In the genomic region with DNA sequence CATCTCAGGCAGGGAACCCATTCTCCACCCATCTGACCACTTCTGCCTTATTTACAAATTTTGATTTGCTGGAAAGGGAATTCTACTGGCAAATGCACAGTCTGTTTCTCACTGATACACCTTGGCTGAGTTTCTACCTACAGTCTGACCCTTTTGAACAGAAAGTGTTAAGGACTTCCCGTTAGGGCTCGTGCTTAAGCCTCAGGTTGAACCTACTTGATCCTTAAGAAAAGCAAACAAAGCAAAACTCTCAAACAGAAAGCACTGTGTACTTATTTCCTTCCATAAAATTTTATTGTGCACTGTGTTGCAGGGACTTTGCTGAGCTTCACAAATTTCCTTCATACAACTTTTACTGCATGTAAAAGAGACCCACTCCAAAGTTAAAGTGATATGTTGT, we compare ENCODE assay signal across 15 cellular contexts.
A peak's percentile ranks its signal among the peaks of the same experiment; 100 is the strongest.
DNase-seq lines count a peak whose midpoint lies in the region; ATAC-seq and TF ChIP-seq lines count a peak whose summit lies in the region.
"Had no signal": no experiment of that assay in that cellular context is flagged by ENCODE, and none has a peak within 500 bp of the region (broad histone marks: within the 10 kb centered on the region; RNA-seq: fewer than 3 reads in every experiment).

No MANE protein-coding gene starts in this region.

- no peaks in the 10 kb centered on the region for H3K36me3 ChIP-seq in HUES48 (ENCODE audit: control insufficient read depth, insufficient read depth, low read length)
- no peaks in the 10 kb centered on the region for H3K36me3 ChIP-seq in colonic mucosa
- no peaks in the 10 kb centered on the region for H3K36me3 ChIP-seq in left lung
- H3K36me3 ChIP-seq in upper lobe of left lung = no peaks in the 10 kb centered on the region
- no peaks in the 10 kb centered on the region for H3K36me3 ChIP-seq in neural progenitor cell
- H3K36me3 ChIP-seq: BE2C had no signal

- no peaks in the 10 kb centered on the region for H4K20me1 ChIP-seq in neural progenitor cell (ENCODE audit: low read depth)

- H3K79me2 ChIP-seq in neural progenitor cell (ENCODE audit: low read depth) = no peaks in the 10 kb centered on the region

- H3K27ac ChIP-seq in HUES48 (ENCODE audit: low read depth, low read length) (no peak overlapping the region), colonic mucosa (no peak overlapping the region), left lung (peak overlapping the region in 1 of 2 donors; percentile 46), upper lobe of left lung (no peak overlapping the region), neural progenitor cell (no peak overlapping the region)
- H3K27ac ChIP-seq: A549, C4-2B, HL-60 had no signal

- peaks cover 4% of the 10 kb centered on the region for H3K9me3 Mint-ChIP-seq in neural progenitor cell

- no peak overlapping the region for H2AFZ ChIP-seq in neural progenitor cell (replicated peaks)

- no peak overlapping the region for H3K9ac ChIP-seq in HUES48 (ENCODE audit: low read depth, low read length)
- H3K9ac ChIP-seq in colonic mucosa (ENCODE audit: low read depth in 2 of 2, low read length in 2 of 2) = no peak overlapping the region
- no peak overlapping the region for H3K9ac ChIP-seq in neural progenitor cell

- 51 to 61% methylated on average over 2 of the region's 2 CpGs for WGBS in upper lobe of left lung, 2 donors

- ATAC-seq in left lung = peak; percentile 95
- peak; percentile 24 to 70 for ATAC-seq in upper lobe of left lung (ENCODE audit: low FRiP score in 2 of 2)
- ATAC-seq: A549, HCT116 had no signal

- H3K4me1 Mint-ChIP-seq in neural progenitor cell = peaks cover 4% of the 10 kb centered on the region
- H3K4me1 Mint-ChIP-seq: CD4-positive, alpha-beta memory T cell had no signal

- no peaks in the 10 kb centered on the region for H3K9me3 ChIP-seq in HUES48 (ENCODE audit: control insufficient read depth, insufficient read depth, low read length)
- no peaks in the 10 kb centered on the region for H3K9me3 ChIP-seq in colonic mucosa
- no peaks in the 10 kb centered on the region for H3K9me3 ChIP-seq in left lung
- no peaks in the 10 kb centered on the region for H3K9me3 ChIP-seq in upper lobe of left lung
- H3K9me3 ChIP-seq in neural progenitor cell (ENCODE audit: low read depth) = no peaks in the 10 kb centered on the region
- H3K9me3 ChIP-seq: BE2C had no signal

- no peak for TF ChIP-seq POLR2A in upper lobe of left lung (IDR thresholded peaks at IDR 0.05)

- peak in 1 of 4 donors; percentile 87 for TF ChIP-seq EP300 in upper lobe of left lung (IDR thresholded peaks at IDR 0.05)

- H3K4me3 Mint-ChIP-seq in neural progenitor cell = no peak overlapping the region
- H3K4me3 Mint-ChIP-seq: CD4-positive, alpha-beta memory T cell had no signal

- TF ChIP-seq CTCF in colonic mucosa (IDR thresholded peaks at IDR 0.05) (no peak), left lung (IDR thresholded peaks at IDR 0.05) (no peak), upper lobe of left lung (IDR thresholded peaks at IDR 0.05) (no peak), neural progenitor cell (IDR thresholded peaks at IDR 0.05) (no peak)

- no peak overlapping the region for H3K4me2 ChIP-seq in neural progenitor cell
- H3K4me2 ChIP-seq: A549 had no signal

- H3F3A ChIP-seq in neural progenitor cell (ENCODE audit: low read depth) = no peaks in the 10 kb centered on the region

- H3K36me3 Mint-ChIP-seq in neural progenitor cell = peaks cover 1% of the 10 kb centered on the region
- H3K36me3 Mint-ChIP-seq: CD4-positive, alpha-beta memory T cell had no signal

- intact Hi-C loops in colonic mucosa (cut with DNase I) (no loop called here), left lung (cut with DNase I) (no loop called here)

- no peaks in the 10 kb centered on the region for H3K27me3 Mint-ChIP-seq in neural progenitor cell (ENCODE audit: insufficient read depth, low read depth)
- H3K27me3 Mint-ChIP-seq: CD4-positive, alpha-beta memory T cell had no signal

- H3K4me3 ChIP-seq in HUES48 (ENCODE audit: low read depth, low read length) (peak overlapping the region; percentile 31; the same call in 1 of the 2 replicates), colonic mucosa (no peak overlapping the region), left lung (no peak overlapping the region), upper lobe of left lung (no peak overlapping the region), neural progenitor cell (no peak overlapping the region)
- H3K4me3 ChIP-seq: A549 had no signal

- H3K27me3 ChIP-seq in HUES48 (ENCODE audit: control insufficient read depth, insufficient read depth, low read length) (peaks cover 4% of the 10 kb centered on the region), colonic mucosa (no peaks in the 10 kb centered on the region), left lung (no peaks in the 10 kb centered on the region), upper lobe of left lung (no peaks in the 10 kb centered on the region), neural progenitor cell (no peaks in the 10 kb centered on the region)
- H3K27me3 ChIP-seq: BE2C had no signal

- peaks cover 15% of the 10 kb centered on the region; the same call in 1 of the 2 replicates for H3K4me1 ChIP-seq in HUES48 (ENCODE audit: control insufficient read depth, insufficient read depth, low read length)
- no peaks in the 10 kb centered on the region for H3K4me1 ChIP-seq in colonic mucosa
- H3K4me1 ChIP-seq in left lung = no peaks in the 10 kb centered on the region
- peaks cover 0 to 4% (median 1%) of the 10 kb centered on the region in 4 donors for H3K4me1 ChIP-seq in upper lobe of left lung
- peaks cover 16% of the 10 kb centered on the region for H3K4me1 ChIP-seq in neural progenitor cell
- H3K4me1 ChIP-seq: A549, BE2C had no signal

- no peak overlapping the region for H3K27ac Mint-ChIP-seq in neural progenitor cell
- H3K27ac Mint-ChIP-seq: CD4-positive, alpha-beta memory T cell had no signal

- peak; percentile 21 for DNase-seq in colonic mucosa
- DNase-seq in left lung = no peak
- peak in 1 of 2 donors; percentile 62 for DNase-seq in upper lobe of left lung
- DNase-seq in T-helper 1 cell = no peak
- DNase-seq in neural progenitor cell (ENCODE audit: low spot score) = no peak
- no peak for DNase-seq in stimulated activated CD4-positive, alpha-beta T cell treated with anti-CD3 and anti-CD28 coated beads, Interleukin-2, amount 100 ng/mL, for 48 hours
- DNase-seq: BE2C; CD4-positive, alpha-beta memory T cell; DND-41; GDM1 had no signal
